In genomic region chr16:56985288-56985961, GRCh38 we compare ENCODE assay signal across 8 cellular contexts. TPM values are rescaled to one million over a fixed set of nuclear protein-coding genes. Genes with fewer than 3 reads are reported as not detected.
DNase-seq lines count a peak whose midpoint lies in the region; ATAC-seq lines count a peak whose summit lies in the region.

No MANE protein-coding gene starts in this region.

- peak; percentile 87 for DNase-seq in EL
- peak; percentile 1 for DNase-seq in NCI-H69 (lab: John Stamatoyannopoulos, UW)
- peak; percentile 87 for DNase-seq in dedifferentiated amniotic fluid mesenchymal stem cell (ENCODE audit: extremely low spot score)
- DNase-seq in myocyte (ENCODE audit: low read depth): peak; percentile 81
- no peak for DNase-seq in medulla oblongata (ENCODE audit: extremely low spot score)
- no peak for DNase-seq in globus pallidus (ENCODE audit: low spot score)

- ATAC-seq in GM19324 (IDR thresholded peaks at IDR 0.05; ENCODE audit: low FRiP score, unreplicated experiment) (no peak), HG03097 (IDR thresholded peaks at IDR 0.05; ENCODE audit: low FRiP score, unreplicated experiment) (no peak)

RNA-seq across cellular contexts. Expression of gene NLRC5, which starts 3.9 kb away (rescaled TPM):
- total RNA-seq in myocyte: 10.0 and 15.7 TPM in 2 replicates
- polyA plus RNA-seq in myocyte (2012): 10.5 TPM

RNA-seq across cellular contexts. Expression of gene CETP, which starts 23.7 kb away (rescaled TPM):
- 0.10 TPM in 1 of 2 replicates, not detected in the other for total RNA-seq in myocyte
- polyA plus RNA-seq in myocyte (2012): 0.19 TPM

RNA-seq across cellular contexts. Expression of gene HERPUD1, which starts 53.5 kb away (rescaled TPM):
- 255 and 327 TPM in 2 replicates for total RNA-seq in myocyte
- 339 TPM for polyA plus RNA-seq in myocyte (2012)

Comparison
In these comparisons a context has a peak if more than half of its experiments do, and no peak if none do; other contexts are left out.
1. DNase-seq: peak in EL (single experiment), NCI-H69 (single experiment), dedifferentiated amniotic fluid mesenchymal stem cell (single experiment) and myocyte (single experiment); none in medulla oblongata (single experiment) and globus pallidus (single experiment).